ENCODE assay signal across 21 cellular contexts in genomic region chr3:42640771-42641370, GRCh38. TPM values are rescaled to one million over a fixed set of nuclear protein-coding genes. Genes with fewer than 3 reads are reported as not detected.
DNase-seq lines count a peak whose midpoint lies in the region; ATAC-seq and TF ChIP-seq lines count a peak whose summit lies in the region.
"Had no signal": no experiment of that assay in that cellular context is flagged by ENCODE, and none has a peak within 500 bp of the region (broad histone marks: within the 10 kb centered on the region; RNA-seq: fewer than 3 reads in every experiment).

No MANE protein-coding gene starts in this region.

- no peak overlapping the region for H3K4me3 ChIP-seq in neutrophil (ENCODE audit: low read depth in 1 of 2, low read length in 1 of 2)
- H3K4me3 ChIP-seq: BLaER1 treated with 17β-estradiol and CSF1 and Interleukin-3, amounts not matched to agents 10 nM and 100 nM; heart right ventricle; lung; thyroid gland had no signal

- no peaks in the 10 kb centered on the region for H3K9me3 Mint-ChIP-seq in activated CD8-positive, alpha-beta memory T cell treated with anti-CD3 and anti-CD28 coated beads, Interleukin-2, amount 10 ng/mL, durations not matched to agents 7 days and 5 days (ENCODE audit: low read depth)
- no peaks in the 10 kb centered on the region for H3K9me3 Mint-ChIP-seq in central memory CD8-positive, alpha-beta T cell
- H3K9me3 Mint-ChIP-seq: naive B cell had no signal

- TF ChIP-seq CTCF in neutrophil (IDR thresholded peaks at IDR 0.05), result no peak

- peaks cover 37% of the 10 kb centered on the region for H3K36me3 Mint-ChIP-seq in activated CD8-positive, alpha-beta memory T cell treated with anti-CD3 and anti-CD28 coated beads, Interleukin-2, amount 10 ng/mL, durations not matched to agents 7 days and 5 days
- peaks cover 17% of the 10 kb centered on the region for H3K36me3 Mint-ChIP-seq in T-helper 17 cell (ENCODE audit: low read depth)
- H3K36me3 Mint-ChIP-seq in central memory CD8-positive, alpha-beta T cell (ENCODE audit: insufficient read depth), result peaks cover 36% of the 10 kb centered on the region

- H3K4me3 Mint-ChIP-seq in activated CD8-positive, alpha-beta memory T cell treated with anti-CD3 and anti-CD28 coated beads, Interleukin-2, amount 10 ng/mL, durations not matched to agents 7 days and 5 days, result no peak overlapping the region
- peak overlapping the region; percentile 78 for H3K4me3 Mint-ChIP-seq in T-helper 17 cell
- no peak overlapping the region for H3K4me3 Mint-ChIP-seq in central memory CD8-positive, alpha-beta T cell
- H3K4me3 Mint-ChIP-seq: naive B cell had no signal

- CTCF ChIA-PET in activated CD8-positive, alpha-beta memory T cell treated with anti-CD3 and anti-CD28 coated beads, Interleukin-2, amount 10 ng/mL, durations not matched to agents 7 days and 5 days (lab: Charles Lee), result interaction anchor here (1.1 to 1.7 kb wide), 3 partner anchors 41 to 99 kb away, joined by 3 read pairs; partner anchors contain the start of gene NKTR

- H3K4me1 ChIP-seq in neutrophil (ENCODE audit: control insufficient read depth in 1 of 2, insufficient read depth in 1 of 2, low read depth in 1 of 2, low read length in 1 of 2), result no peaks in the 10 kb centered on the region
- H3K4me1 ChIP-seq: thyroid gland had no signal

- H3K36me3 ChIP-seq in neutrophil, result peaks cover 87% of the 10 kb centered on the region

- H3K27me3 Mint-ChIP-seq in activated CD8-positive, alpha-beta memory T cell treated with anti-CD3 and anti-CD28 coated beads, Interleukin-2, amount 10 ng/mL, durations not matched to agents 7 days and 5 days, result no peaks in the 10 kb centered on the region
- no peaks in the 10 kb centered on the region for H3K27me3 Mint-ChIP-seq in T-helper 17 cell
- H3K27me3 Mint-ChIP-seq in central memory CD8-positive, alpha-beta T cell, result no peaks in the 10 kb centered on the region
- H3K27me3 Mint-ChIP-seq: naive B cell had no signal

- peak overlapping the region; percentile 58 for H3K27ac Mint-ChIP-seq in activated CD8-positive, alpha-beta memory T cell treated with anti-CD3 and anti-CD28 coated beads, Interleukin-2, amount 10 ng/mL, durations not matched to agents 7 days and 5 days
- H3K27ac Mint-ChIP-seq in T-helper 17 cell, result no peak overlapping the region
- H3K27ac Mint-ChIP-seq in central memory CD8-positive, alpha-beta T cell (ENCODE audit: low read depth), result peak overlapping the region; percentile 61

- ATAC-seq in activated CD8-positive, alpha-beta memory T cell treated with anti-CD3 and anti-CD28 coated beads, Interleukin-2, amount 10 ng/mL, durations not matched to agents 7 days and 5 days, result no peak
- no peak for ATAC-seq in T-helper 17 cell
- no peak for ATAC-seq in central memory CD8-positive, alpha-beta T cell (replicated peaks; ENCODE audit: extremely low read depth, poor library complexity, severe bottlenecking)

- peak overlapping the region; percentile 10 for H3K27ac ChIP-seq in neutrophil
- H3K27ac ChIP-seq: BLaER1 treated with 17β-estradiol and CSF1 and Interleukin-3, amounts not matched to agents 10 nM and 100 nM; thyroid gland; WERI-Rb-1 had no signal

- no peak for DNase-seq in activated CD8-positive, alpha-beta memory T cell treated with anti-CD3 and anti-CD28 coated beads, Interleukin-2, amount 10 ng/mL, durations not matched to agents 7 days and 5 days
- DNase-seq in activated CD8-positive, alpha-beta memory T cell treated with anti-CD3 and anti-CD28 coated beads, Interleukin-2, amount 50 U/mL, for 48 hours, result no peak
- no peak for DNase-seq in T-helper 17 cell
- DNase-seq in central memory CD8-positive, alpha-beta T cell (ENCODE audit: low spot score in 2 of 2), result no peak
- DNase-seq in nucleus accumbens (lab: John Stamatoyannopoulos, UW), result no peak
- no peak for DNase-seq in HUDEP-2 (lab: John Stamatoyannopoulos, UW; ENCODE audit: unreplicated experiment in 76 of 76)
- no peak for DNase-seq in COLO668 (lab: John Stamatoyannopoulos, UW; ENCODE audit: unreplicated experiment)
- DNase-seq: effector memory CD4-positive, alpha-beta T cell; heart right ventricle; naive B cell; NCI-H1092 treated with DMSO at 0.1 percent for 48 hours; NCI-H2081; NCI-H510A treated with DMSO at 0.1 percent for 48 hours; thyroid gland; WERI-Rb-1 had no signal

- no peaks in the 10 kb centered on the region for H3K27me3 ChIP-seq in neutrophil
- H3K27me3 ChIP-seq: BLaER1 treated with 17β-estradiol and CSF1 and Interleukin-3, amounts not matched to agents 10 nM and 100 nM; heart right ventricle; thyroid gland had no signal

- no peaks in the 10 kb centered on the region for H3K9me3 ChIP-seq in T-helper 17 cell (ENCODE audit: control insufficient read depth, low read length, poor library complexity, severe bottlenecking)
- no peaks in the 10 kb centered on the region for H3K9me3 ChIP-seq in neutrophil
- H3K9me3 ChIP-seq: BLaER1 treated with 17β-estradiol and CSF1 and Interleukin-3, amounts not matched to agents 10 nM and 100 nM; heart right ventricle; thyroid gland had no signal

- peaks cover 13% of the 10 kb centered on the region for H3K4me1 Mint-ChIP-seq in activated CD8-positive, alpha-beta memory T cell treated with anti-CD3 and anti-CD28 coated beads, Interleukin-2, amount 10 ng/mL, durations not matched to agents 7 days and 5 days
- peaks cover 16% of the 10 kb centered on the region for H3K4me1 Mint-ChIP-seq in T-helper 17 cell
- peaks cover 7% of the 10 kb centered on the region for H3K4me1 Mint-ChIP-seq in central memory CD8-positive, alpha-beta T cell

RNA-seq across cellular contexts. Expression of gene ZBTB47, which starts 12.6 kb away (rescaled TPM):
- total RNA-seq in activated CD8-positive, alpha-beta memory T cell treated with anti-CD3 and anti-CD28 coated beads, Interleukin-2, amount 10 ng/mL, durations not matched to agents 7 days and 5 days, result under 1 TPM; 0.41 to 0.56 TPM
- total RNA-seq in T-helper 17 cell, result 1 to 10 TPM in 1 of 2 donors, under 1 TPM in 1; 0.89 to 1.1 TPM

RNA-seq across cellular contexts. Expression of gene NKTR, which starts 40.4 kb away (rescaled TPM):
- 100 to 1,000 TPM in 1 of 2 experiments, 10 to 100 TPM in 1; 76.0 to 120 TPM for total RNA-seq in activated CD8-positive, alpha-beta memory T cell treated with anti-CD3 and anti-CD28 coated beads, Interleukin-2, amount 10 ng/mL, durations not matched to agents 7 days and 5 days
- total RNA-seq in T-helper 17 cell, result 100 to 1,000 TPM; 240 to 241 TPM

RNA-seq across cellular contexts. Expression of gene KLHL40, which starts 44.5 kb away (rescaled TPM):
- not detected for total RNA-seq in activated CD8-positive, alpha-beta memory T cell treated with anti-CD3 and anti-CD28 coated beads, Interleukin-2, amount 10 ng/mL, durations not matched to agents 7 days and 5 days
- total RNA-seq in T-helper 17 cell, result not detected
- total RNA-seq: A673, fibroblast of lung, lung, pulmonary artery endothelial cell, thyroid gland had no signal

RNA-seq across cellular contexts. Expression of gene SS18L2, which starts 50.2 kb away (rescaled TPM):
- 10 to 100 TPM; 59.3 to 71.9 TPM for total RNA-seq in activated CD8-positive, alpha-beta memory T cell treated with anti-CD3 and anti-CD28 coated beads, Interleukin-2, amount 10 ng/mL, durations not matched to agents 7 days and 5 days
- total RNA-seq in T-helper 17 cell, result 10 to 100 TPM; 42.7 to 49.1 TPM

RNA-seq across cellular contexts. Expression of gene SEC22C, which starts 59.1 kb away (rescaled TPM):
- total RNA-seq in activated CD8-positive, alpha-beta memory T cell treated with anti-CD3 and anti-CD28 coated beads, Interleukin-2, amount 10 ng/mL, durations not matched to agents 7 days and 5 days, result 10 to 100 TPM; 46.1 to 47.3 TPM
- 10 to 100 TPM; 83.2 to 84.5 TPM for total RNA-seq in T-helper 17 cell
